In genomic region chr6:108760158-108761050, GRCh38 we compare ENCODE assay signal across 11 cellular contexts.
DNase-seq lines count a peak whose midpoint lies in the region; ATAC-seq and TF ChIP-seq lines count a peak whose summit lies in the region.
"Had no signal": no experiment of that assay in that cellular context is flagged by ENCODE, and none has a peak within 500 bp of the region (broad histone marks: within the 10 kb centered on the region; RNA-seq: fewer than 3 reads in every experiment).

No MANE protein-coding gene starts in this region.

- peak; percentile 54 to 92 (median 70) for ATAC-seq in psoas muscle
- ATAC-seq: activated naive CD4-positive, alpha-beta T cell treated with anti-CD3 and anti-CD28 coated beads, Interleukin-2, amount 50 U/mL, for 72 hours; left lung; PC-3 had no signal

- no peak overlapping the region for H3K4me3 Mint-ChIP-seq in endodermal cell

- DNase-seq in LHCN-M2 (ENCODE audit: low read depth) (peak; percentile 85), NOMO-1 (lab: John Stamatoyannopoulos, UW; ENCODE audit: unreplicated experiment in 2 of 2) (peak; percentile 41 to 63), endodermal cell (peak; percentile 61), psoas muscle (peak in 1 of 2 donors; percentile 73), inferior parietal cortex (ENCODE audit: extremely low spot score) (no peak), NK-92 (lab: John Stamatoyannopoulos, UW; ENCODE audit: unreplicated experiment) (no peak), pons (ENCODE audit: low spot score) (no peak)
- no peak for DNase-seq in stimulated activated naive CD4-positive, alpha-beta T cell (lab: John Stamatoyannopoulos, UW)
- DNase-seq: left lung, PC-3 had no signal

- H3K4me3 ChIP-seq in endodermal cell (ENCODE audit: low read length) (no peak overlapping the region), psoas muscle (no peak overlapping the region)
- H3K4me3 ChIP-seq: left lung had no signal

- H3K27ac ChIP-seq in endodermal cell (ENCODE audit: low read depth, low read length) (no peak overlapping the region), psoas muscle (peak overlapping the region; percentile 55)
- H3K27ac ChIP-seq: left lung had no signal

- peaks cover 6% of the 10 kb centered on the region for H3K27me3 ChIP-seq in endodermal cell (ENCODE audit: control insufficient read depth, insufficient read depth, low read length, poor library complexity, severe bottlenecking)
- no peaks in the 10 kb centered on the region for H3K27me3 ChIP-seq in psoas muscle (ENCODE audit: insufficient read depth in 3 of 3, low read length in 2 of 3)
- H3K27me3 ChIP-seq: left lung had no signal

- H3K27ac Mint-ChIP-seq in endodermal cell: no peak overlapping the region
- H3K27ac Mint-ChIP-seq: activated naive CD4-positive, alpha-beta T cell treated with anti-CD3 and anti-CD28 coated beads, Interleukin-2, amount 50 U/mL, for 72 hours had no signal

- peaks cover 25% of the 10 kb centered on the region for H3K27me3 Mint-ChIP-seq in endodermal cell (ENCODE audit: insufficient read depth)

- H3K9me3 Mint-ChIP-seq in endodermal cell: no peaks in the 10 kb centered on the region
- H3K9me3 Mint-ChIP-seq: activated naive CD4-positive, alpha-beta T cell treated with anti-CD3 and anti-CD28 coated beads, Interleukin-2, amount 50 U/mL, for 72 hours had no signal

- TF ChIP-seq CTCF in endodermal cell (conservative IDR thresholded peaks at IDR 0.05) (no peak), psoas muscle (IDR thresholded peaks at IDR 0.05) (no peak)

- no peaks in the 10 kb centered on the region for H3K36me3 Mint-ChIP-seq in endodermal cell (ENCODE audit: low read depth)
- H3K36me3 Mint-ChIP-seq: activated naive CD4-positive, alpha-beta T cell treated with anti-CD3 and anti-CD28 coated beads, Interleukin-2, amount 50 U/mL, for 72 hours had no signal

- 90 to 91% methylated on average over 5 to 8 of the region's 8 CpGs for WGBS in endodermal cell (ENCODE audit: insufficient coverage in 1 of 2, insufficient read length in 1 of 2), 2 experiments
- 37 to 54% (median 43%) methylated on average over 8 of the region's 8 CpGs for WGBS in psoas muscle, 3 donors

- H3K9ac ChIP-seq in endodermal cell (ENCODE audit: extremely low read depth, low read length, poor library complexity, severe bottlenecking): no peak overlapping the region

- H3K4me1 ChIP-seq in endodermal cell (ENCODE audit: control insufficient read depth, insufficient read depth, low read length) (no peaks in the 10 kb centered on the region), psoas muscle (peaks cover 31% of the 10 kb centered on the region)
- H3K4me1 ChIP-seq: left lung had no signal

- H3K4me1 Mint-ChIP-seq in endodermal cell: peaks cover 6% of the 10 kb centered on the region

- no peaks in the 10 kb centered on the region for H3K9me3 ChIP-seq in endodermal cell (ENCODE audit: control insufficient read depth, low read length)
- no peaks in the 10 kb centered on the region for H3K9me3 ChIP-seq in psoas muscle
- H3K9me3 ChIP-seq: left lung had no signal

- H3K36me3 ChIP-seq in endodermal cell (ENCODE audit: control insufficient read depth, insufficient read depth, low read length): no peaks in the 10 kb centered on the region
- H3K36me3 ChIP-seq in psoas muscle (ENCODE audit: insufficient read depth in 1 of 2, low read depth in 1 of 2): no peaks in the 10 kb centered on the region
- H3K36me3 ChIP-seq: left lung had no signal

- intact Hi-C loops in psoas muscle (cut with DNase I): loop anchor here (5.0 kb wide), 1 partner anchor 63 kb away; no protein-coding TSS in a partner anchor

Comparison
In these comparisons a context has a peak if more than half of its experiments do, and no peak if none do; other contexts are left out.
1. DNase-seq: peak in LHCN-M2 (single experiment), NOMO-1 (2 of 2) and endodermal cell (single experiment); none in inferior parietal cortex (single experiment), NK-92 (single experiment), stimulated activated naive CD4-positive, alpha-beta T cell (0 of 6) and pons (single experiment).